In genomic region chr2:48085888-48086287, GRCh38 we compare ENCODE assay signal across 11 cellular contexts.
"Had no signal": no experiment of that assay in that cellular context is flagged by ENCODE, and none has a peak within 500 bp of the region (broad histone marks: within the 10 kb centered on the region; RNA-seq: fewer than 3 reads in every experiment).

No MANE protein-coding gene starts in this region.

- ATAC-seq: GM23338, HCT116 had no signal

- FAIRE-seq: H1, H54 had no signal

- H3K4me3 ChIP-seq: GM23248, GM23338, HAP-1 had no signal

- H3K9me3 ChIP-seq: HAP-1 had no signal

- H3K4me2 ChIP-seq: GM23338 had no signal

- H3K27ac ChIP-seq: GM23248 had no signal

- DNase-seq: GM23248, GOT3, H7, H9, HCEC 1CT, HFFc6 had no signal

- H3K9ac ChIP-seq: GM23248 had no signal

- H3K36me3 ChIP-seq: HAP-1 had no signal

- H2AFZ ChIP-seq: GM23248, GM23338 had no signal
